8 cellular contexts compared by ENCODE assay signal in genomic region chr9:114097613-114098020, GRCh38. TPM values are rescaled to one million over a fixed set of nuclear protein-coding genes. Genes with fewer than 3 reads are reported as not detected.
DNase-seq lines count a peak whose midpoint lies in the region; ATAC-seq and FAIRE-seq lines count a peak whose summit lies in the region.

No MANE protein-coding gene starts in this region.

- H3K9me3 ChIP-seq in SJSA1 (replicated peaks) (0 out of 2 replicates have a peak, but pooled peaks cover 4% of the 10 kb centered on the region), iPS DF 6.9 (ENCODE audit: control insufficient read depth, insufficient read depth, low read length) (no peaks in the 10 kb centered on the region; the same call in 1 of the 2 replicates)

- no peak for FAIRE-seq in urothelium cell line (lab: Jason Lieb, UNC)

- WGBS in iPS DF 6.9 (ENCODE audit: insufficient coverage, insufficient read length): no CpG with 5 or more reads among the region's 18 CpGs

- DNase-seq in DMS53 (lab: John Stamatoyannopoulos, UW) (peak; percentile 26), DMS53 treated with DMSO at 0.1 percent for 48 hours (lab: John Stamatoyannopoulos, UW; ENCODE audit: unreplicated experiment) (no peak), SJSA1 (ENCODE audit: low read depth in 1 of 2, low spot score in 2 of 2) (no peak), iPS DF 6.9 (ENCODE audit: low read depth, low spot score) (no peak), left lobe of liver (ENCODE audit: low spot score) (no peak), urothelium cell line (ENCODE audit: low spot score) (no peak), islet precursor cell (no peak)

- H3K27me3 ChIP-seq in SJSA1 (replicated peaks) (no peaks in the 10 kb centered on the region), iPS DF 6.9 (ENCODE audit: control insufficient read depth, insufficient read depth, low read length) (peaks cover 6% of the 10 kb centered on the region; the same call in 1 of the 2 replicates)

- H3K4me1 ChIP-seq in SJSA1 (replicated peaks) (peaks cover 5% of the 10 kb centered on the region), iPS DF 6.9 (ENCODE audit: control insufficient read depth, insufficient read depth, low read length) (peaks cover 4% of the 10 kb centered on the region; the same call in 1 of the 2 replicates)

- no peaks in the 10 kb centered on the region for H3K36me3 ChIP-seq in SJSA1
- no peaks in the 10 kb centered on the region for H3K36me3 ChIP-seq in iPS DF 6.9 (ENCODE audit: control insufficient read depth, insufficient read depth, low read length)

- no peak overlapping the region for H3K27ac ChIP-seq in SJSA1
- H3K27ac ChIP-seq in iPS DF 6.9 (ENCODE audit: low read length): no peak overlapping the region
- H3K27ac ChIP-seq in skin epidermis: peak overlapping the region in 2 of 21 experiments; percentile 17 to 64

- H3K4me3 ChIP-seq in SJSA1 (peak overlapping the region; percentile 29), iPS DF 6.9 (ENCODE audit: low read length) (peak overlapping the region; percentile 62), skin epidermis (peak overlapping the region; percentile 14 to 45 (median 29))

- no peak for ATAC-seq in left lobe of liver

RNA-seq across cellular contexts. Expression of gene KIF12, which starts 1.5 kb away (rescaled TPM):
- total RNA-seq in SJSA1 (2014; rRNA removed; shearing (Covaris generic)): 0.13 and 0.85 TPM in 2 replicates
- total RNA-seq in left lobe of liver: 18.5 TPM

RNA-seq across cellular contexts. Expression of gene AMBP, which starts 19.5 kb away (rescaled TPM):
- total RNA-seq in SJSA1 (2014; rRNA removed; shearing (Covaris generic)): 0.37 and 0.53 TPM in 2 replicates
- total RNA-seq in left lobe of liver: 6,364 TPM

RNA-seq across cellular contexts. Expression of gene COL27A1, which starts 57.7 kb away (rescaled TPM):
- total RNA-seq in SJSA1 (2014; rRNA removed; shearing (Covaris generic)): 4.2 and 4.7 TPM in 2 replicates
- 51.0 TPM for total RNA-seq in left lobe of liver

Comparison
In these comparisons a context has a peak if more than half of its experiments do, and no peak if none do; other contexts are left out.
1. RNA of gene KIF12, which starts 1.5 kb away (total RNA-seq): 18.5 TPM in left lobe of liver (single experiment); 0.13 to 0.85 TPM in SJSA1; every median in the first group is over 10 times any median in the second.
2. RNA of gene AMBP, which starts 19.5 kb away (total RNA-seq): 6,364 TPM in left lobe of liver (single experiment); 0.37 to 0.53 TPM in SJSA1; every median in the first group is over 1,000 times any median in the second.
3. Peak in every context shown above with its lines, with median percentiles within 50 percentile points of each other: H3K4me3 ChIP-seq.